Comparison of ENCODE assay signal across 18 cellular contexts in genomic region chr1:160742428-160743127, GRCh38. TPM values are rescaled to one million over a fixed set of nuclear protein-coding genes. Genes with fewer than 3 reads are reported as not detected.
A peak's percentile ranks its signal among the peaks of the same experiment; 100 is the strongest.
DNase-seq lines count a peak whose midpoint lies in the region; ATAC-seq and TF ChIP-seq lines count a peak whose summit lies in the region.
"Had no signal": no experiment of that assay in that cellular context is flagged by ENCODE, and none has a peak within 500 bp of the region (broad histone marks: within the 10 kb centered on the region; RNA-seq: fewer than 3 reads in every experiment).

No MANE protein-coding gene starts in this region.

- CTCF ChIA-PET in CD4-positive, alpha-beta memory T cell (lab: Charles Lee; ENCODE audit: partially characterized antibody): interaction anchor here (0.6 kb wide), 1 partner anchor 714 kb away, joined by 4 read pairs; no protein-coding TSS in a partner anchor
- CTCF ChIA-PET in activated B cell treated with CpG ODN at 0.5 μM for 24 hours (lab: Charles Lee): interaction anchor here (1.0 kb wide), 1 partner anchor 209 kb away, joined by 3 read pairs; no protein-coding TSS in a partner anchor

- H3K4me3 Mint-ChIP-seq in CD4-positive, alpha-beta memory T cell: peak overlapping the region in 5 of 8 donors; percentile 5 to 42 (median 32)
- H3K4me3 Mint-ChIP-seq in activated B cell treated with CpG ODN at 0.5 μM for 24 hours: peak overlapping the region; percentile 72

- no peak for DNase-seq in CD4-positive, alpha-beta memory T cell
- DNase-seq in activated B cell treated with CpG ODN at 0.5 μM for 24 hours (no peak), mesendoderm (no peak), SIG-M5 (lab: John Stamatoyannopoulos, UW) (no peak)
- DNase-seq in stimulated activated naive CD4-positive, alpha-beta T cell (lab: John Stamatoyannopoulos, UW): no peak
- DNase-seq: DMS 273 treated with DMSO at 0.1 percent for 48 hours; GM23248; Kasumi-1; lower lobe of right lung; NCI-H1694 treated with DMSO at 0.1 percent for 48 hours; NCI-H446; stimulated activated CD4-positive, alpha-beta T cell treated with anti-CD3 and anti-CD28 coated beads, Interleukin-15, amount 100 ng/mL, for 24 hours had no signal

- no CpG with 5 or more reads among the region's 8 CpGs for WGBS in mesendoderm (ENCODE audit: extremely low coverage, insufficient coverage, low lambda C conversion rate)

- H3K79me1 ChIP-seq in mesendoderm (ENCODE audit: low read length): no peaks in the 10 kb centered on the region

- H3K9me3 Mint-ChIP-seq in CD4-positive, alpha-beta memory T cell: peaks cover 0 to 6% (median 0%) of the 10 kb centered on the region in 8 donors
- H3K9me3 Mint-ChIP-seq in activated B cell treated with CpG ODN at 0.5 μM for 24 hours: no peaks in the 10 kb centered on the region

- no peaks in the 10 kb centered on the region for H3K79me2 ChIP-seq in mesendoderm (ENCODE audit: control insufficient read depth, insufficient read depth, low read length)

- no peak overlapping the region for H2BK120ac ChIP-seq in mesendoderm (ENCODE audit: low read depth, low read length)

- peaks cover 15 to 57% (median 36%) of the 10 kb centered on the region in 4 donors for H3K4me1 Mint-ChIP-seq in CD4-positive, alpha-beta memory T cell
- H3K4me1 Mint-ChIP-seq in activated B cell treated with CpG ODN at 0.5 μM for 24 hours: peaks cover 84% of the 10 kb centered on the region

- no peak overlapping the region for H3K18ac ChIP-seq in mesendoderm (ENCODE audit: low read length)

- no peaks in the 10 kb centered on the region for H3K27me3 Mint-ChIP-seq in CD4-positive, alpha-beta memory T cell
- no peaks in the 10 kb centered on the region for H3K27me3 Mint-ChIP-seq in activated B cell treated with CpG ODN at 0.5 μM for 24 hours

- H2BK15ac ChIP-seq in mesendoderm (replicated peaks; ENCODE audit: low read depth): no peak overlapping the region

- H3K36me3 Mint-ChIP-seq in CD4-positive, alpha-beta memory T cell: no peaks in the 10 kb centered on the region
- H3K36me3 Mint-ChIP-seq in activated B cell treated with CpG ODN at 0.5 μM for 24 hours (ENCODE audit: low read depth): peaks cover 60% of the 10 kb centered on the region

- H3K4me1 ChIP-seq in CD4-positive, alpha-beta memory T cell (ENCODE audit: insufficient read depth, low read length): peaks cover 23% of the 10 kb centered on the region
- peaks cover 3% of the 10 kb centered on the region for H3K4me1 ChIP-seq in mesendoderm (ENCODE audit: control insufficient read depth, low read depth, low read length)
- H3K4me1 ChIP-seq: gastroesophageal sphincter, lower lobe of right lung had no signal

- intact Hi-C loops in CD4-positive, alpha-beta memory T cell (cut with micrococcal nuclease): no loop called here
- intact Hi-C loops in activated B cell treated with CpG ODN at 0.5 μM for 24 hours (cut with micrococcal nuclease): no loop called here

- no peak overlapping the region for H3K4me2 ChIP-seq in mesendoderm (ENCODE audit: low read length)

- H4K5ac ChIP-seq in mesendoderm (ENCODE audit: low read length): no peak overlapping the region

- H3K23ac ChIP-seq in mesendoderm (ENCODE audit: low read length): no peak overlapping the region

- POLR2A ChIA-PET in CD4-positive, alpha-beta memory T cell (lab: Charles Lee; ENCODE audit: partially characterized antibody): interaction anchor here (1.0 to 2.5 kb wide), 2 partner anchors 13 kb away, joined by 4 to 11 read pairs; no protein-coding TSS in a partner anchor
- POLR2A ChIA-PET in activated B cell treated with CpG ODN at 0.5 μM for 24 hours (lab: Charles Lee): no interaction called here

- no peak overlapping the region for H3K9ac ChIP-seq in mesendoderm (ENCODE audit: low read length)
- H3K9ac ChIP-seq: GM23248 had no signal

- peak overlapping the region; percentile 56 for H3K4ac ChIP-seq in mesendoderm (ENCODE audit: low read depth, low read length)

- no peak for TF ChIP-seq CTCF in GM12875 (IDR thresholded peaks at IDR 0.05; ENCODE audit: borderline replicate concordance, insufficient read depth, low read depth, low read length)
- TF ChIP-seq CTCF in activated B cell treated with CpG ODN at 0.5 μM for 24 hours (IDR thresholded peaks at IDR 0.05): no peak

- no peak overlapping the region for H4K8ac ChIP-seq in mesendoderm (ENCODE audit: low read depth, low read length)

- no peak overlapping the region for H3K27ac ChIP-seq in CD4-positive, alpha-beta memory T cell (ENCODE audit: low read depth, low read length)
- H3K27ac ChIP-seq in mesendoderm (ENCODE audit: low read depth, low read length): no peak overlapping the region
- H3K27ac ChIP-seq: gastroesophageal sphincter, GM23248, lower lobe of right lung had no signal

- ATAC-seq in activated B cell treated with CpG ODN at 0.5 μM for 24 hours (ENCODE audit: low read depth): no peak
- no peak for ATAC-seq in HG03097 (IDR thresholded peaks at IDR 0.05; ENCODE audit: low FRiP score, unreplicated experiment)
- ATAC-seq: gastroesophageal sphincter had no signal

- H3K9me3 ChIP-seq in CD4-positive, alpha-beta memory T cell (ENCODE audit: control insufficient read depth in 1 of 2, low read length in 2 of 2): no peaks in the 10 kb centered on the region
- H3K9me3 ChIP-seq: lower lobe of right lung had no signal

- H3K27ac Mint-ChIP-seq in CD4-positive, alpha-beta memory T cell: peak overlapping the region in 4 of 7 donors; percentile 5 to 76 (median 46)
- H3K27ac Mint-ChIP-seq in activated B cell treated with CpG ODN at 0.5 μM for 24 hours: peak overlapping the region; percentile 38

- H2BK5ac ChIP-seq in mesendoderm (ENCODE audit: low read length): no peak overlapping the region

- no peaks in the 10 kb centered on the region for H3K27me3 ChIP-seq in CD4-positive, alpha-beta memory T cell (ENCODE audit: insufficient read depth, low read length)
- H3K27me3 ChIP-seq in mesendoderm (ENCODE audit: insufficient read depth, low read length, poor library complexity): no peaks in the 10 kb centered on the region

- no peak overlapping the region for H2AK5ac ChIP-seq in mesendoderm (ENCODE audit: low read length)

- H3K36me3 ChIP-seq in CD4-positive, alpha-beta memory T cell (ENCODE audit: insufficient read depth, low read length): no peaks in the 10 kb centered on the region
- H3K36me3 ChIP-seq in mesendoderm (ENCODE audit: control insufficient read depth, insufficient read depth, low read length): no peaks in the 10 kb centered on the region
- H3K36me3 ChIP-seq: gastroesophageal sphincter, lower lobe of right lung had no signal

- H3K56ac ChIP-seq in mesendoderm (ENCODE audit: low read length): no peak overlapping the region

- no peak overlapping the region for H3K4me3 ChIP-seq in CD4-positive, alpha-beta memory T cell (ENCODE audit: low read length in 2 of 2)
- H3K4me3 ChIP-seq in GM12875 (ENCODE audit: low read depth, low read length): peak overlapping the region; percentile 67
- H3K4me3 ChIP-seq in mesendoderm (ENCODE audit: low read length): no peak overlapping the region
- H3K4me3 ChIP-seq: gastroesophageal sphincter, GM23248, lower lobe of right lung had no signal

RNA-seq across cellular contexts. Expression of gene SLAMF7, which starts 3.5 kb away (rescaled TPM):
- 1 to 10 TPM; 8.1 to 8.2 TPM for total RNA-seq in CD4-positive, alpha-beta memory T cell
- 1 to 10 TPM; 2.8 TPM for polyA plus RNA-seq in CD4-positive, alpha-beta memory T cell
- 99.2 and 119 TPM in 2 replicates for total RNA-seq in activated B cell treated with CpG ODN at 0.5 μM for 24 hours
- 0.06 TPM for polyA plus RNA-seq in mesendoderm (2013, experiment 1 of 2)
- polyA plus RNA-seq in mesendoderm (2013, experiment 2 of 2): 0.07 TPM
- total RNA-seq: GM23248 had no signal
- polyA plus RNA-seq: GM23248, neural cell had no signal

RNA-seq across cellular contexts. Expression of gene CD48, which starts 31.0 kb away (rescaled TPM):
- 100 to 1,000 TPM; 301 to 329 TPM for total RNA-seq in CD4-positive, alpha-beta memory T cell
- 100 to 1,000 TPM; 228 to 246 TPM for polyA plus RNA-seq in CD4-positive, alpha-beta memory T cell
- total RNA-seq in activated B cell treated with CpG ODN at 0.5 μM for 24 hours: 200 and 202 TPM in 2 replicates
- polyA plus RNA-seq in mesendoderm (2013, experiment 1 of 2): 2.5 TPM
- 2.7 TPM for polyA plus RNA-seq in mesendoderm (2013, experiment 2 of 2)
- total RNA-seq: astrocyte, GM23248, temporal lobe had no signal
- polyA plus RNA-seq: GM23248, neural cell had no signal

RNA-seq across cellular contexts. Expression of gene LY9, which starts 53.4 kb away (rescaled TPM):
- 100 to 1,000 TPM; 131 to 136 TPM for total RNA-seq in CD4-positive, alpha-beta memory T cell
- polyA plus RNA-seq in CD4-positive, alpha-beta memory T cell: 100 to 1,000 TPM; 163 to 211 TPM
- total RNA-seq in activated B cell treated with CpG ODN at 0.5 μM for 24 hours: 63.6 and 71.6 TPM in 2 replicates
- 0.07 TPM for polyA plus RNA-seq in mesendoderm (2013, experiment 1 of 2)
- polyA plus RNA-seq in mesendoderm (2013, experiment 2 of 2): 0.03 TPM
- total RNA-seq: astrocyte, GM23248, temporal lobe had no signal
- polyA plus RNA-seq: GM23248, neural cell had no signal

Comparison
In these comparisons a context has a peak if more than half of its experiments do, and no peak if none do; other contexts are left out.
1. RNA of gene SLAMF7, which starts 3.5 kb away (total RNA-seq): 99.2 to 119 TPM in activated B cell treated with CpG ODN at 0.5 μM for 24 hours; 8.1 to 8.2 TPM in CD4-positive, alpha-beta memory T cell; every median in the first group is over 10 times any median in the second.